In the genomic region with DNA sequence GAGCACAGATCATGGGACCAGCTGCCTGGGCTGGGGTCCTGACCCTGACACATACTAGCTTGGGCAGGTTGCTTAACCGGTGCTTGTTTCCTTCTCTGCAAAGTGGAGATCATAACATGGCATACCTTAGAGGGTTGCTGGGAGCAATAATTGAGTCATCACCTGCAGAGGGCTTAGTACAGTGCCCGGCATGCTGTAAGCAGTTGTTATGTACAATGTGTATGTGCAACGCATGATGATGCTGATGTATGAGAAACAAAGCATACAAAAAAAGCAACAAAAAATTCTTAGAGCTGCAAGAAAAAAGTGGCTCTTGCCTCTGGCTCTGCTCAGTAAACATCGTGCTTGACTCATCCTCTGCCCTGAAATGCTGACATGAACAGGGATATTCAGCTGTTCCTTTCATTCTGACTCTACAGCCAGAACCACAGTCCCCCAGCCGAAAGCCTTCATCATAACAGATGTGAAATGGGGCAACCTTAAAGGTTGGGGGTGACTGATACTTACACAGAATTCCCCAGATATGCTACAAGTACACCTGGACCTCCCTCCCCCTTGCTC, we compare ENCODE assay signal across 9 cellular contexts.
A peak's percentile ranks its signal among the peaks of the same experiment; 100 is the strongest.
DNase-seq lines count a peak whose midpoint lies in the region; ATAC-seq lines count a peak whose summit lies in the region.
"Had no signal": no experiment of that assay in that cellular context is flagged by ENCODE, and none has a peak within 500 bp of the region (broad histone marks: within the 10 kb centered on the region; RNA-seq: fewer than 3 reads in every experiment).

No MANE protein-coding gene starts in this region.

- H3K9me3 Mint-ChIP-seq in central memory CD8-positive, alpha-beta T cell, result no peaks in the 10 kb centered on the region
- no peaks in the 10 kb centered on the region for H3K9me3 Mint-ChIP-seq in stimulated activated naive CD8-positive, alpha-beta T cell treated with anti-CD3 and anti-CD28 coated beads, Interleukin-15, amount 100 ng/mL, for 72 hours

- H3K27me3 Mint-ChIP-seq in central memory CD8-positive, alpha-beta T cell, result no peaks in the 10 kb centered on the region
- no peaks in the 10 kb centered on the region for H3K27me3 Mint-ChIP-seq in stimulated activated naive CD8-positive, alpha-beta T cell treated with anti-CD3 and anti-CD28 coated beads, Interleukin-15, amount 100 ng/mL, for 72 hours

- H3K4me1 Mint-ChIP-seq in central memory CD8-positive, alpha-beta T cell, result peaks cover 7% of the 10 kb centered on the region
- H3K4me1 Mint-ChIP-seq in stimulated activated naive CD8-positive, alpha-beta T cell treated with anti-CD3 and anti-CD28 coated beads, Interleukin-15, amount 100 ng/mL, for 72 hours, result peaks cover 48% of the 10 kb centered on the region

- no peak overlapping the region for H3K27ac Mint-ChIP-seq in central memory CD8-positive, alpha-beta T cell (ENCODE audit: low read depth)
- no peak overlapping the region for H3K27ac Mint-ChIP-seq in stimulated activated naive CD8-positive, alpha-beta T cell treated with anti-CD3 and anti-CD28 coated beads, Interleukin-15, amount 100 ng/mL, for 72 hours

- DNase-seq in activated effector memory CD4-positive, alpha-beta T cell treated with anti-CD3 and anti-CD28 coated beads, Interleukin-2, amount 50 U/mL, for 16 hours, result peak; percentile 65
- no peak for DNase-seq in activated effector memory CD4-positive, alpha-beta T cell treated with Interleukin-2 at 50 U/mL for 16 hours
- DNase-seq in central memory CD8-positive, alpha-beta T cell (ENCODE audit: low spot score in 2 of 2), result no peak
- DNase-seq in stimulated activated naive CD8-positive, alpha-beta T cell treated with anti-CD3 and anti-CD28 coated beads, Interleukin-15, amount 100 ng/mL, for 72 hours, result peak; percentile 49 to 79
- DNase-seq in Right ventricle myocardium superior (no peak), NCI-H446 treated with DMSO at 0.1 percent for 48 hours (lab: John Stamatoyannopoulos, UW) (no peak), GM19240 (ENCODE audit: insufficient read length, low spot score) (no peak)
- DNase-seq: NCI-H2171 treated with DMSO at 0.1 percent for 48 hours had no signal

- ATAC-seq in HG03520 (IDR thresholded peaks at IDR 0.05; ENCODE audit: unreplicated experiment), result peak; percentile 59
- peak; percentile 19 for ATAC-seq in central memory CD8-positive, alpha-beta T cell (replicated peaks; ENCODE audit: extremely low read depth, poor library complexity, severe bottlenecking)
- ATAC-seq in stimulated activated naive CD8-positive, alpha-beta T cell treated with anti-CD3 and anti-CD28 coated beads, Interleukin-15, amount 100 ng/mL, for 72 hours, result peak; percentile 93
- ATAC-seq in Right ventricle myocardium superior (ENCODE audit: poor library complexity), result no peak

- peaks cover 5% of the 10 kb centered on the region for H3K36me3 Mint-ChIP-seq in central memory CD8-positive, alpha-beta T cell (ENCODE audit: insufficient read depth)

- H3K4me3 Mint-ChIP-seq in central memory CD8-positive, alpha-beta T cell, result no peak overlapping the region
- peak overlapping the region in 1 of 2 donors; percentile 27 for H3K4me3 Mint-ChIP-seq in stimulated activated naive CD8-positive, alpha-beta T cell treated with anti-CD3 and anti-CD28 coated beads, Interleukin-15, amount 100 ng/mL, for 72 hours

- intact Hi-C loops in Right ventricle myocardium superior (cut with DNase I), result loop anchor here (10.0 kb wide), 1 partner anchor 1269 kb away; no protein-coding TSS in a partner anchor

Comparison
In these comparisons a context has a peak if more than half of its experiments do, and no peak if none do; other contexts are left out.
1. DNase-seq: peak in activated effector memory CD4-positive, alpha-beta T cell treated with anti-CD3 and anti-CD28 coated beads, Interleukin-2, amount 50 U/mL, for 16 hours (single experiment) and stimulated activated naive CD8-positive, alpha-beta T cell treated with anti-CD3 and anti-CD28 coated beads, Interleukin-15, amount 100 ng/mL, for 72 hours (2 of 2); none in activated effector memory CD4-positive, alpha-beta T cell treated with Interleukin-2 at 50 U/mL for 16 hours (single experiment), central memory CD8-positive, alpha-beta T cell (0 of 2), Right ventricle myocardium superior (single experiment), NCI-H446 treated with DMSO at 0.1 percent for 48 hours (single experiment) and GM19240 (single experiment).